Comparison of ENCODE assay signal across 8 cellular contexts in the genomic region with DNA sequence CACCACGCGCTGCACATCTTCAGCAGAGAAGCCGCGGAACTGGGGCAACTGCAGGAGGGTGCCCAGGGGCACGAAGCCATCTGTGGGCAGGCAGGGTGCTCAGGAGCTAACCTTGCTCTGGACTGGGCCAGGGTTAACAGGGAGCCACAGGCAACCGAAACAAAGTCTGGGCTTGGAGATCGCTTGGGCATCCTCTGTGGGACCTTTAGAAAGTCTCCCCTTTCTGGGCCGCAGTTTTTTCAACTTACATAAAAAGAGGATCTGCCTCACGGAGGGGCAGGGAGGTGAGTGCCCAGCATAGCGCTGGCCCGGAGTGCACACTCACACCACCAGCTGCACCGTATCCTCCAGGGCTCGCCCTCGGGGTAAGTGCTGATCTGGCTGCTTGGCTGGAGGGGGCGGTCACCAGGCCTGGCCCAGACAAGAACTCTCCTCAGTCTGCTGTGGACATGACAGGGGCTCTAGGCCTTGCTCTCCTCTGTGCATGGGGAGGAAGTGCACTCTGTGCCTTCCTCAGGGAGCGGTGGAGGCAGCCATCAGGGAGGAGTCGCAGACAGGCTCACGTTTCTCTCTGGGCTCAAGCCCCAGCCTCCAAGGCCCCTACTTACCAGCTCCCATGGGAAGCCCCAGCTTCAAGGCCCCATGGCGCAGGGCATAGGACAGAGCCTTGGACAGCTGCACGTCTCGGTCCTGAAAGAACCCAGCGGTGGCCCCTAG. TPM values are rescaled to one million over a fixed set of nuclear protein-coding genes. Genes with fewer than 3 reads are reported as not detected.
DNase-seq lines count a peak whose midpoint lies in the region; TF ChIP-seq lines count a peak whose summit lies in the region.

No MANE protein-coding gene starts in this region.

- H3K36me3 ChIP-seq in ES-I3 (ENCODE audit: insufficient read depth, low read length) (no peaks in the 10 kb centered on the region; the same call in 1 of the 2 replicates), SJCRH30 (no peaks in the 10 kb centered on the region; the same call in 1 of the 2 replicates), esophagus (ENCODE audit: control insufficient read depth in 2 of 2, insufficient read depth in 2 of 2, low read length in 1 of 2) (peaks cover 0 to 11% of the 10 kb centered on the region in 2 donors)

- 55 to 59% methylated on average over 22 of the region's 22 CpGs for WGBS in esophagus, 2 donors

- H3K9me3 ChIP-seq in ES-I3 (ENCODE audit: control insufficient read depth, insufficient read depth, low read length) (no peaks in the 10 kb centered on the region), SJCRH30 (replicated peaks) (no peaks in the 10 kb centered on the region), esophagus (ENCODE audit: control insufficient read depth in 2 of 2, insufficient read depth in 1 of 2, low read depth in 1 of 2, low read length in 1 of 2) (no peaks in the 10 kb centered on the region)

- no peak for TF ChIP-seq CTCF in progenitor cell of endocrine pancreas (IDR thresholded peaks at IDR 0.05; ENCODE audit: unreplicated experiment)

- no peaks in the 10 kb centered on the region for H3K36me3 Mint-ChIP-seq in progenitor cell of endocrine pancreas (ENCODE audit: insufficient read depth)

- no peaks in the 10 kb centered on the region for H3K9me3 Mint-ChIP-seq in progenitor cell of endocrine pancreas (ENCODE audit: low read depth)

- H3K27ac Mint-ChIP-seq in progenitor cell of endocrine pancreas, result no peak overlapping the region

- peak overlapping the region; percentile 87 for H3K4me3 Mint-ChIP-seq in progenitor cell of endocrine pancreas (ENCODE audit: low read depth)

- H3K4me3 ChIP-seq in SJCRH30, result peak overlapping the region; percentile 69
- peak overlapping the region; percentile 69 to 79 for H3K4me3 ChIP-seq in esophagus (ENCODE audit: low read depth in 1 of 2, low read length in 2 of 2)

- H3K4me1 Mint-ChIP-seq in progenitor cell of endocrine pancreas (ENCODE audit: low read depth), result peaks cover 13% of the 10 kb centered on the region

- peak overlapping the region; percentile 98 for H3K9ac ChIP-seq in ES-I3 (ENCODE audit: low read depth, low read length)

- H3K27me3 Mint-ChIP-seq in progenitor cell of endocrine pancreas, result no peaks in the 10 kb centered on the region

- H3K4me1 ChIP-seq in ES-I3 (ENCODE audit: insufficient read depth, low read length) (0 out of 2 replicates have a peak, but pooled peaks cover 3% of the 10 kb centered on the region), SJCRH30 (peaks cover 6% of the 10 kb centered on the region), esophagus (ENCODE audit: control insufficient read depth in 2 of 2, insufficient read depth in 2 of 2, low read length in 1 of 2) (peaks cover 9 to 37% of the 10 kb centered on the region in 2 donors)

- DNase-seq in SJCRH30, result no peak
- DNase-seq in progenitor cell of endocrine pancreas (ENCODE audit: low spot score, unreplicated experiment), result no peak
- DNase-seq in putamen (ENCODE audit: low spot score), result no peak
- DNase-seq in NCI-H1417 (lab: John Stamatoyannopoulos, UW), result no peak
- no peak for DNase-seq in NCI-H1105 (lab: John Stamatoyannopoulos, UW)
- DNase-seq in stimulated activated CD4-positive, alpha-beta T cell treated with anti-CD3 and anti-CD28 coated beads, Interleukin-1b, Interleukin-23, amount 100 ng/mL, for 48 hours, result no peak

- H3K27me3 ChIP-seq in SJCRH30, result no peaks in the 10 kb centered on the region
- no peaks in the 10 kb centered on the region for H3K27me3 ChIP-seq in esophagus (ENCODE audit: control insufficient read depth in 1 of 2, insufficient read depth in 2 of 2, low read length in 2 of 2)

- H3K27ac ChIP-seq in SJCRH30, result peak overlapping the region; percentile 80
- peak overlapping the region; percentile 89 to 94 for H3K27ac ChIP-seq in esophagus (ENCODE audit: low read depth in 2 of 2, low read length in 1 of 2)

RNA-seq across cellular contexts. Expression of a gene that starts 0.9 kb away (rescaled TPM):
- total RNA-seq in SJCRH30 (2014; rRNA removed; shearing (Covaris generic)), result 18.6 and 24.9 TPM in 2 replicates
- 10 to 100 TPM; 44.9 to 61.1 TPM for polyA plus RNA-seq in esophagus
- 52.0 and 53.9 TPM in 2 replicates for total RNA-seq in progenitor cell of endocrine pancreas

RNA-seq across cellular contexts. Expression of a gene that starts 1.0 kb away (rescaled TPM):
- 20.7 and 21.1 TPM in 2 replicates for total RNA-seq in SJCRH30 (2014; rRNA removed; shearing (Covaris generic))
- polyA plus RNA-seq in esophagus, result 10 to 100 TPM; 49.5 to 55.1 TPM
- 42.9 and 48.2 TPM in 2 replicates for total RNA-seq in progenitor cell of endocrine pancreas

RNA-seq across cellular contexts. Expression of a gene that starts 5.3 kb away (rescaled TPM):
- 2.0 and 5.3 TPM in 2 replicates for total RNA-seq in SJCRH30 (2014; rRNA removed; shearing (Covaris generic))
- 10 to 100 TPM; 31.2 to 53.7 TPM for polyA plus RNA-seq in esophagus
- 35.4 and 39.1 TPM in 2 replicates for total RNA-seq in progenitor cell of endocrine pancreas

RNA-seq across cellular contexts. Expression of a gene that starts 9.3 kb away (rescaled TPM):
- 26.4 and 27.8 TPM in 2 replicates for total RNA-seq in SJCRH30 (2014; rRNA removed; shearing (Covaris generic))
- polyA plus RNA-seq in esophagus, result 10 to 100 TPM; 34.6 to 48.1 TPM
- total RNA-seq in progenitor cell of endocrine pancreas, result 66.1 and 68.2 TPM in 2 replicates

RNA-seq across cellular contexts. Expression of a gene that starts 15.8 kb away (rescaled TPM):
- total RNA-seq in SJCRH30 (2014; rRNA removed; shearing (Covaris generic)), result 53.1 and 53.5 TPM in 2 replicates
- 100 to 1,000 TPM; 119 to 202 TPM for polyA plus RNA-seq in esophagus
- 48.5 and 57.7 TPM in 2 replicates for total RNA-seq in progenitor cell of endocrine pancreas
